In genomic region chr6:11785953-11786579, GRCh38 we compare ENCODE assay signal across 9 cellular contexts. TPM values are rescaled to one million over a fixed set of nuclear protein-coding genes. Genes with fewer than 3 reads are reported as not detected.
DNase-seq lines count a peak whose midpoint lies in the region; ATAC-seq and TF ChIP-seq lines count a peak whose summit lies in the region.
"Had no signal": no experiment of that assay in that cellular context is flagged by ENCODE, and none has a peak within 500 bp of the region (broad histone marks: within the 10 kb centered on the region; RNA-seq: fewer than 3 reads in every experiment).

No MANE protein-coding gene starts in this region.

- POLR2A ChIA-PET in activated naive CD8-positive, alpha-beta T cell treated with anti-CD3 and anti-CD28 coated beads, Interleukin-2, amount 10 ng/mL, durations not matched to agents 7 days and 5 days (lab: Charles Lee), result no interaction called here

- intact Hi-C loops in heart left ventricle (cut with DNase I), result no loop called here

- H3K9me3 ChIP-seq in heart left ventricle, result no peaks in the 10 kb centered on the region

- no peaks in the 10 kb centered on the region for H3K4me1 Mint-ChIP-seq in activated naive CD8-positive, alpha-beta T cell treated with anti-CD3 and anti-CD28 coated beads, Interleukin-2, amount 10 ng/mL, durations not matched to agents 7 days and 5 days
- H3K4me1 Mint-ChIP-seq: brain had no signal

- H3K36me3 ChIP-seq in heart left ventricle, result no peaks in the 10 kb centered on the region

- peak overlapping the region in 1 of 12 donors; percentile 12 for H3K4me3 ChIP-seq in heart left ventricle

- DNase-seq in GM10266 (ENCODE audit: extremely low spot score) (peak; percentile 82), heart left ventricle (no peak), T-helper 9 cell (no peak), pons (ENCODE audit: low spot score) (no peak), NCI-H748 (lab: John Stamatoyannopoulos, UW; ENCODE audit: unreplicated experiment) (no peak)
- DNase-seq in activated naive CD8-positive, alpha-beta T cell treated with anti-CD3 and anti-CD28 coated beads, Interleukin-2, amount 10 ng/mL, durations not matched to agents 7 days and 5 days, result no peak

- H3K9me3 Mint-ChIP-seq in activated naive CD8-positive, alpha-beta T cell treated with anti-CD3 and anti-CD28 coated beads, Interleukin-2, amount 10 ng/mL, durations not matched to agents 7 days and 5 days, result peaks cover 4% of the 10 kb centered on the region

- no peak overlapping the region for H3K4me3 Mint-ChIP-seq in activated naive CD8-positive, alpha-beta T cell treated with anti-CD3 and anti-CD28 coated beads, Interleukin-2, amount 10 ng/mL, durations not matched to agents 7 days and 5 days
- H3K4me3 Mint-ChIP-seq: brain had no signal

- H3K36me3 Mint-ChIP-seq in activated naive CD8-positive, alpha-beta T cell treated with anti-CD3 and anti-CD28 coated beads, Interleukin-2, amount 10 ng/mL, durations not matched to agents 7 days and 5 days, result peaks cover 2% of the 10 kb centered on the region
- H3K36me3 Mint-ChIP-seq: brain had no signal

- H3K4me1 ChIP-seq in heart left ventricle, result no peaks in the 10 kb centered on the region

- TF ChIP-seq CTCF in GM10266 (IDR thresholded peaks at IDR 0.05; ENCODE audit: control insufficient read depth, insufficient read depth, low read depth, missing control alignments) (no peak), heart left ventricle (IDR thresholded peaks at IDR 0.05) (no peak)

- ATAC-seq in GM21360 (IDR thresholded peaks at IDR 0.05; ENCODE audit: unreplicated experiment) (peak; percentile 92), HG03558 (IDR thresholded peaks at IDR 0.05; ENCODE audit: extremely low read depth, unreplicated experiment) (peak; percentile 78), heart left ventricle (no peak)
- peak; percentile 50 for ATAC-seq in activated naive CD8-positive, alpha-beta T cell treated with anti-CD3 and anti-CD28 coated beads, Interleukin-2, amount 10 ng/mL, durations not matched to agents 7 days and 5 days (ENCODE audit: low read depth)

- H3K27me3 Mint-ChIP-seq in activated naive CD8-positive, alpha-beta T cell treated with anti-CD3 and anti-CD28 coated beads, Interleukin-2, amount 10 ng/mL, durations not matched to agents 7 days and 5 days, result no peaks in the 10 kb centered on the region

- H3K27ac Mint-ChIP-seq in activated naive CD8-positive, alpha-beta T cell treated with anti-CD3 and anti-CD28 coated beads, Interleukin-2, amount 10 ng/mL, durations not matched to agents 7 days and 5 days, result no peak overlapping the region
- H3K27ac Mint-ChIP-seq: brain had no signal

- TF ChIP-seq POLR2A in heart left ventricle (IDR thresholded peaks at IDR 0.05), result no peak

- 77 to 83% (median 78%) methylated on average over 11 of the region's 11 CpGs for WGBS in heart left ventricle, 4 donors

- H3K27me3 ChIP-seq in heart left ventricle, result no peaks in the 10 kb centered on the region

- no peak overlapping the region for H3K27ac ChIP-seq in heart left ventricle

RNA-seq across cellular contexts. Expression of gene ADTRP, which starts 7.5 kb away (rescaled TPM):
- 1 to 10 TPM; 1.9 to 2.3 TPM for total RNA-seq in activated naive CD8-positive, alpha-beta T cell treated with anti-CD3 and anti-CD28 coated beads, Interleukin-2, amount 10 ng/mL, durations not matched to agents 7 days and 5 days
- total RNA-seq in heart left ventricle, result under 1 TPM in 3 of 9 donors, not detected in 6; 0.43 to 0.85 (median 0.48) TPM
- polyA plus RNA-seq in heart left ventricle, result under 1 TPM in 1 of 2 donors, not detected in 1; 0.26 TPM

Comparison
In these comparisons a context has a peak if more than half of its experiments do, and no peak if none do; other contexts are left out.
1. ATAC-seq: peak in GM21360 (single experiment), HG03558 (single experiment) and activated naive CD8-positive, alpha-beta T cell treated with anti-CD3 and anti-CD28 coated beads, Interleukin-2, amount 10 ng/mL, durations not matched to agents 7 days and 5 days (single experiment); none in heart left ventricle (0 of 4).